In the genomic region with DNA sequence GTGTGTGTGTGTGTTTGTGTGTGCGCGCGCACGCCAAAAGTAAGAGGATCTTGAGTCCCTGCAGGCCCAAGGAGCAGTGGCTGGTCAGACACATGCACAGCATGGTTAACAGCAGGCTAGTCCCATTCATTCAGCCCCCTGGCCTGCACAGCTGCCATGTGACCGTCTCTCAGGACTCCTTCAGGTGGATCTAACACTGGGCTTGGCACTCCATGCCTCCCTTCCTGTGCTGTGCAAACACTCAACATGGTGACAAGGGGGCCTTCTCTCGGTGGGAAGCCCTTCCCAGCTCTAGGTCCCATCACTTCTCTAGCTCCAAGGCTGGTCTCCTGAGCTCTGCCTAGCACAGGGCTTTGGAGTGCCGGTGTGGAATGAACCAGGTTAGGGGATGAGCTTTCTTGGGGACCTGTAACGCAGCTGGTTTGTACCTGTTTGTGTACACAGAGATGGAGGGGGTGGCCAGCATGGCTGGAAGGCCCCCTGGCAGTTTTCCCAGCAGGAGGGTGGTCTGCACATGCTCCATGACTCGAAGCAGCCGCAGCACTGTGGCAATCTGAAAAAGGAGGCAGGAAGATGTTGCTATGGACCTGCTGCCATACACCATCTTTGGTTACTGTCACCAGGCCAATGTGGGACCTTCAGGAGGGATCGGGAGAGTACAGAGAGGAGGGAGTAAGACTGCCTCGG, we compare ENCODE assay signal across 1 cellular context.
TF ChIP-seq lines count a peak whose summit lies in the region.

No MANE protein-coding gene starts in this region.

TF ChIP-seq in HepG2, 621 proteins besides CTCF, POLR2A, EP300 and RAD21 (continued from another document):
- TF ChIP-seq, protein P1, sequence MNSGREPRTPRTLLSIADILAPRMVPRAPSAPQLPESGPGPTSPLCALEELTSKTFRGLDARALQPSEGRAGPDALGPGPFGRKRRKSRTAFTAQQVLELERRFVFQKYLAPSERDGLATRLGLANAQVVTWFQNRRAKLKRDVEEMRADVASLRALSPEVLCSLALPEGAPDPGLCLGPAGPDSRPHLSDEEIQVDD (CRISPR knock-in tag; IDR thresholded peaks at IDR 0.05; ENCODE audit: borderline replicate concordance): no peak
- TF ChIP-seq GZF1 (CRISPR knock-in tag; IDR thresholded peaks at IDR 0.05) (no peak), NCOR1 (IDR thresholded peaks at IDR 0.05; ENCODE audit: borderline replicate concordance, low read length) (no peak), ZNF276 (CRISPR knock-in tag; IDR thresholded peaks at IDR 0.05; ENCODE audit: low read depth) (no peak), ZNF256 (CRISPR knock-in tag; conservative IDR thresholded peaks at IDR 0.05) (no peak), ZSCAN12 (CRISPR knock-in tag; IDR thresholded peaks at IDR 0.05) (no peak), IKZF1 (IDR thresholded peaks at IDR 0.05) (no peak), NR2F6 (IDR thresholded peaks at IDR 0.05) (no peak), NR2F6 (CRISPR knock-in tag; IDR thresholded peaks at IDR 0.05) (no peak), NR2F2 (IDR thresholded peaks at IDR 0.05; ENCODE audit: borderline replicate concordance, low read depth) (no peak), ZNF407 (CRISPR knock-in tag; IDR thresholded peaks at IDR 0.05; ENCODE audit: not compliant biosample characterization) (no peak), LCORL (IDR thresholded peaks at IDR 0.05) (no peak), LCORL (CRISPR knock-in tag; IDR thresholded peaks at IDR 0.05) (no peak), ZNF296 (CRISPR knock-in tag; conservative IDR thresholded peaks at IDR 0.05) (no peak)
- TF ChIP-seq, protein P2, sequence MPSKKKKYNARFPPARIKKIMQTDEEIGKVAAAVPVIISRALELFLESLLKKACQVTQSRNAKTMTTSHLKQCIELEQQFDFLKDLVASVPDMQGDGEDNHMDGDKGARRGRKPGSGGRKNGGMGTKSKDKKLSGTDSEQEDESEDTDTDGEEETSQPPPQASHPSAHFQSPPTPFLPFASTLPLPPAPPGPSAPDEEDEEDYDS (CRISPR knock-in tag; IDR thresholded peaks at IDR 0.05): no peak
